ENCODE assay signal across 21 cellular contexts in the genomic region with DNA sequence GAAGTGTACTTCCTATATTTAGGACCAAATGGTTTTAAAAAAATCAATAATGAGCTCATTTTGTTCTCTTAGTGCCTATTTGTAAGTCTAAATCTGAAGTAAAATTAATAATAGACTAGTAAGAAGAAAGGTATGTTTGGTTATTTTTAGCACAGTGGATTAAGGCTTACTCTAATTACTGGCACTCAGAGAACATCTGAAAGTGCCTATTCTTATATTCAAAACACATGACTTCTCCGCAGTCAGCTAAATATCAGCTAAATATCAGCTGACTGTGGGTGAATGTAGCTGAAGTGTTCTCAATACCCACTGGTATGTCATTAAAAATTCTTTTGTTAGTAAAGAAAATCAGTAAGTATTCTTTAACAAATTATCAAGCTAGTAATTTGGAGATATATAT. TPM values are rescaled to one million over a fixed set of nuclear protein-coding genes. Genes with fewer than 3 reads are reported as not detected.
DNase-seq lines count a peak whose midpoint lies in the region; ATAC-seq and TF ChIP-seq lines count a peak whose summit lies in the region.
"Had no signal": no experiment of that assay in that cellular context is flagged by ENCODE, and none has a peak within 500 bp of the region (broad histone marks: within the 10 kb centered on the region; RNA-seq: fewer than 3 reads in every experiment).

No MANE protein-coding gene starts in this region.

- H3K27ac ChIP-seq in HUES48 (ENCODE audit: low read depth, low read length), result no peak overlapping the region
- H3K27ac ChIP-seq in SK-N-SH (ENCODE audit: low read depth in 2 of 2, low read length in 1 of 2), result peak overlapping the region; percentile 4 to 55; a peak in 3 of 4 replicates

- H3K27me3 ChIP-seq in HUES48 (ENCODE audit: control insufficient read depth, insufficient read depth, low read length) (no peaks in the 10 kb centered on the region), SK-N-SH (ENCODE audit: insufficient read depth) (no peaks in the 10 kb centered on the region)

- no peak for TF ChIP-seq RAD21 in SK-N-SH (IDR thresholded peaks at IDR 0.05; ENCODE audit: low read length)

- H3K36me3 ChIP-seq in HUES48 (ENCODE audit: control insufficient read depth, insufficient read depth, low read length) (peaks cover 100% of the 10 kb centered on the region), SK-N-SH (replicated peaks in 1 of 2; ENCODE audit: control insufficient read depth in 1 of 2, insufficient read depth in 2 of 2, low read length in 1 of 2) (peaks cover 23 to 34% of the 10 kb centered on the region in 2 experiments)

- no peak for TF ChIP-seq CTCF in SK-N-SH (IDR thresholded peaks at IDR 0.05)

- DNase-seq in SK-N-SH (no peak), Right ventricle myocardium superior (no peak), renal cortical epithelial cell (ENCODE audit: low read depth) (peak; percentile 23), GM19238 (ENCODE audit: insufficient read length, low spot score) (no peak), AG20443 (ENCODE audit: low spot score) (no peak), NCI-H1436 treated with DMSO at 0.1 percent for 48 hours (lab: John Stamatoyannopoulos, UW) (no peak), OCI-M2 (lab: John Stamatoyannopoulos, UW; ENCODE audit: unreplicated experiment) (no peak)
- DNase-seq: activated CD8-positive, alpha-beta T cell treated with anti-CD3 and anti-CD28 coated beads, Interleukin-2, amount 10 ng/mL, durations not matched to agents 7 days and 5 days; activated naive CD8-positive, alpha-beta T cell treated with anti-CD3 and anti-CD28 coated beads, Interleukin-2, amount 50 U/mL, for 24 hours; activated T-cell treated with anti-CD3 and anti-CD28 coated beads, Interleukin-2, amount 50 U/mL, for 72 hours; Caco-2; central memory CD4-positive, alpha-beta T cell; effector CD8-positive, alpha-beta T cell; H9; NCI-H1930; NCI-H69; nephron progenitor cell; SW 1271 had no signal

- no peak overlapping the region for H2AFZ ChIP-seq in SK-N-SH (ENCODE audit: low read depth)

- POLR2A ChIA-PET in SK-N-SH (lab: Yijun Ruan, JAX), result interaction anchor here (0.7 kb wide), 1 partner anchor 34 kb away, joined by 3 read pairs; no protein-coding TSS in a partner anchor

- no peaks in the 10 kb centered on the region for H4K20me1 ChIP-seq in SK-N-SH (ENCODE audit: insufficient read depth)

- intact Hi-C loops in Right ventricle myocardium superior (cut with DNase I), result no loop called here

- H3K9ac ChIP-seq in HUES48 (ENCODE audit: low read depth, low read length), result no peak overlapping the region
- H3K9ac ChIP-seq in SK-N-SH, result no peak overlapping the region

- H3K4me1 ChIP-seq in HUES48 (ENCODE audit: control insufficient read depth, insufficient read depth, low read length) (peaks cover 46% of the 10 kb centered on the region), SK-N-SH (ENCODE audit: control insufficient read depth in 1 of 2, insufficient read depth in 2 of 2, low read depth in 1 of 2, low read length in 1 of 2) (peaks cover under 1 to 13% of the 10 kb centered on the region in 2 experiments; a peak in 3 of 4 replicates)
- H3K4me1 ChIP-seq: Caco-2 had no signal

- peaks cover 28% of the 10 kb centered on the region for H3K79me2 ChIP-seq in SK-N-SH (ENCODE audit: insufficient read depth)

- 64% methylated on average over 1 of the region's 1 CpG for WGBS in SK-N-SH (ENCODE audit: low lambda C conversion rate)

- peak; percentile 81 for ATAC-seq in Right ventricle myocardium superior (ENCODE audit: poor library complexity)
- ATAC-seq: activated CD8-positive, alpha-beta T cell treated with anti-CD3 and anti-CD28 coated beads, Interleukin-2, amount 10 ng/mL, durations not matched to agents 7 days and 5 days; activated naive CD8-positive, alpha-beta T cell treated with anti-CD3 and anti-CD28 coated beads, Interleukin-2, amount 50 U/mL, for 24 hours; activated T-cell treated with anti-CD3 and anti-CD28 coated beads, Interleukin-2, amount 50 U/mL, for 72 hours; Panc1 had no signal

- CTCF ChIA-PET in SK-N-SH (lab: Yijun Ruan, JAX), result interaction anchor here (1.2 to 2.5 kb wide), 8 partner anchors 25 to 823 kb away, joined by 3 to 9 read pairs (median 6); partner anchors contain the start of gene GRPR

- H3F3A ChIP-seq in SK-N-SH (replicated peaks; ENCODE audit: insufficient read depth), result no peaks in the 10 kb centered on the region

- H3K9me3 ChIP-seq in HUES48 (ENCODE audit: control insufficient read depth, insufficient read depth, low read length), result no peaks in the 10 kb centered on the region
- H3K9me3 ChIP-seq in SK-N-SH, result no peaks in the 10 kb centered on the region
- H3K9me3 ChIP-seq: Caco-2 had no signal

- no peaks in the 10 kb centered on the region for H3K9me2 ChIP-seq in SK-N-SH

- H3K4me3 ChIP-seq in HUES48 (ENCODE audit: low read depth, low read length) (peak overlapping the region; percentile 92), SK-N-SH (ENCODE audit: low read depth in 2 of 2, low read length in 1 of 2) (no peak overlapping the region)
- H3K4me3 ChIP-seq: lung had no signal

- H3K4me2 ChIP-seq in SK-N-SH, result no peak overlapping the region

- TF ChIP-seq EP300 in SK-N-SH (IDR thresholded peaks at IDR 0.05; ENCODE audit: borderline replicate concordance in 1 of 2, low read depth in 1 of 2, low read length in 1 of 2), result no peak

TF ChIP-seq in SK-N-SH, 30 proteins besides CTCF, POLR2A, EP300 and RAD21:
- TF ChIP-seq JUND (IDR thresholded peaks at IDR 0.05) (no peak), TAF1 (IDR thresholded peaks at IDR 0.05; ENCODE audit: borderline replicate concordance, low read depth, low read length) (no peak)

RNA-seq across cellular contexts. Expression of gene AP1S2, which starts 6.0 kb away (rescaled TPM):
- 17.7 and 21.2 TPM in 2 replicates for polyA plus RNA-seq in SK-N-SH (2012; rRNA removed)
- polyA plus RNA-seq in SK-N-SH (2012; cell fraction: cytosol; rRNA removed), result 33.6 and 47.0 TPM in 2 replicates
- polyA plus RNA-seq in SK-N-SH (2012; cell fraction: nucleus; rRNA removed), result 5.7 and 15.1 TPM in 2 replicates
- total RNA-seq in Right ventricle myocardium superior (117 TPM), renal cortical epithelial cell (65.3 and 78.3 TPM in 2 replicates)

RNA-seq across cellular contexts. Expression of gene ZRSR2, which starts 58.3 kb away (rescaled TPM):
- polyA plus RNA-seq in SK-N-SH (2012; rRNA removed), result 14.3 and 18.7 TPM in 2 replicates
- 14.5 and 19.3 TPM in 2 replicates for polyA plus RNA-seq in SK-N-SH (2012; cell fraction: cytosol; rRNA removed)
- polyA plus RNA-seq in SK-N-SH (2012; cell fraction: nucleus; rRNA removed), result 28.0 and 48.1 TPM in 2 replicates
- total RNA-seq in Right ventricle myocardium superior, result 6.8 TPM
- total RNA-seq in renal cortical epithelial cell, result 2.6 and 7.5 TPM in 2 replicates
